ENCODE assay signal across 12 cellular contexts in genomic region chr5:74393943-74394342, GRCh38.
DNase-seq lines count a peak whose midpoint lies in the region; ATAC-seq, FAIRE-seq and TF ChIP-seq lines count a peak whose summit lies in the region.
"Had no signal": no experiment of that assay in that cellular context is flagged by ENCODE, and none has a peak within 500 bp of the region (broad histone marks: within the 10 kb centered on the region; RNA-seq: fewer than 3 reads in every experiment).

No MANE protein-coding gene starts in this region.

- H3K4me3 ChIP-seq in OCI-LY7 (ENCODE audit: low read depth, low read length, poor library complexity, severe bottlenecking) (no peak overlapping the region), trophoblast cell (ENCODE audit: low read depth, low read length) (no peak overlapping the region), heart right ventricle (no peak overlapping the region)
- H3K4me3 ChIP-seq: A549, GM23338 had no signal

- no peaks in the 10 kb centered on the region for H4K20me1 ChIP-seq in OCI-LY7 (ENCODE audit: insufficient read depth, low read length)

- DNase-seq in GM18507 (ENCODE audit: extremely low spot score, insufficient read length, low read depth): no peak
- no peak for DNase-seq in OCI-LY7 (ENCODE audit: low spot score)
- DNase-seq in foreskin keratinocyte: no peak
- no peak for DNase-seq in trophoblast cell
- no peak for DNase-seq in NCI-H1417 (lab: John Stamatoyannopoulos, UW)
- DNase-seq in heart right ventricle: no peak
- DNase-seq: BE2C; CD4-positive, alpha-beta memory T cell; DMS79 had no signal

- no peaks in the 10 kb centered on the region for H3K36me3 ChIP-seq in OCI-LY7 (ENCODE audit: insufficient read depth, low read length)
- H3K36me3 ChIP-seq in trophoblast cell (ENCODE audit: control insufficient read depth in 1 of 2, insufficient read depth in 2 of 2, low read length in 2 of 2): no peaks in the 10 kb centered on the region
- no peaks in the 10 kb centered on the region for H3K36me3 ChIP-seq in heart right ventricle
- H3K36me3 ChIP-seq: BE2C had no signal

- no peak overlapping the region for H3K4ac ChIP-seq in trophoblast cell (ENCODE audit: low read depth, low read length)

- no peak overlapping the region for H4K8ac ChIP-seq in trophoblast cell (ENCODE audit: low read depth, low read length)

- TF ChIP-seq CTCF in OCI-LY7 (conservative IDR thresholded peaks at IDR 0.05; ENCODE audit: low read length) (no peak), foreskin keratinocyte (conservative IDR thresholded peaks at IDR 0.05) (no peak), heart right ventricle (IDR thresholded peaks at IDR 0.05) (no peak)

- CTCF ChIA-PET in OCI-LY7 (lab: Charles Lee; ENCODE audit: unreplicated experiment): no interaction called here

- peak; percentile 70 for FAIRE-seq in GM18507 (lab: Jason Lieb, UNC)
- FAIRE-seq: A549 had no signal

- no peak overlapping the region for H3K27ac ChIP-seq in OCI-LY7 (ENCODE audit: low read depth, low read length, poor library complexity, severe bottlenecking)
- H3K27ac ChIP-seq in foreskin keratinocyte: peak overlapping the region; percentile 93
- no peak overlapping the region for H3K27ac ChIP-seq in trophoblast cell (ENCODE audit: low read depth, low read length)
- H3K27ac ChIP-seq in heart right ventricle: no peak overlapping the region
- H3K27ac ChIP-seq: A549 had no signal

- peak overlapping the region; percentile 41; the same call in 1 of the 2 replicates for H2AFZ ChIP-seq in OCI-LY7 (ENCODE audit: low read length)
- no peak overlapping the region for H2AFZ ChIP-seq in trophoblast cell (ENCODE audit: insufficient read depth, low read length, poor library complexity)
- H2AFZ ChIP-seq: GM23338 had no signal

- no peak overlapping the region for H3K9ac ChIP-seq in trophoblast cell (ENCODE audit: low read length)

- no peak overlapping the region for H3K23ac ChIP-seq in trophoblast cell (ENCODE audit: low read length)

- H2AK5ac ChIP-seq in trophoblast cell (ENCODE audit: low read length): no peak overlapping the region

- no TSS peak for BruUV-seq in OCI-LY7 (replicated peaks; lab: Mats Ljungman, UMichigan)

- peak overlapping the region; percentile 74 for H2BK120ac ChIP-seq in trophoblast cell (ENCODE audit: insufficient read depth, low read length, poor library complexity)

- H3K9me3 ChIP-seq in OCI-LY7 (ENCODE audit: low read length): no peaks in the 10 kb centered on the region
- no peaks in the 10 kb centered on the region for H3K9me3 ChIP-seq in trophoblast cell (ENCODE audit: insufficient read depth, low read depth, low read length)
- H3K9me3 ChIP-seq in heart right ventricle: peaks cover 0 to 4% (median 0%) of the 10 kb centered on the region in 11 donors
- H3K9me3 ChIP-seq: A549, BE2C had no signal

- H4K91ac ChIP-seq in trophoblast cell (ENCODE audit: low read depth, low read length): no peak overlapping the region

- no peak overlapping the region for H4K12ac ChIP-seq in trophoblast cell (ENCODE audit: low read depth, low read length)

- H3K4me1 ChIP-seq in OCI-LY7 (ENCODE audit: insufficient read depth, low read length, poor library complexity, severe bottlenecking) (peaks cover 39% of the 10 kb centered on the region), foreskin keratinocyte (peaks cover 32% of the 10 kb centered on the region), trophoblast cell (ENCODE audit: control insufficient read depth in 1 of 2, insufficient read depth in 2 of 2, low read length in 2 of 2) (peaks cover 20 to 28% of the 10 kb centered on the region in 2 experiments), heart right ventricle (peaks cover 0 to 15% (median 0%) of the 10 kb centered on the region in 9 donors)

- peaks cover 33% of the 10 kb centered on the region for H3K79me1 ChIP-seq in trophoblast cell (ENCODE audit: low read length)

- POLR2A ChIA-PET in OCI-LY7 (lab: Charles Lee): interaction anchor here (0.7 to 2.3 kb wide), 4 partner anchors 9 to 373 kb away, joined by 3 to 5 read pairs (median 4); partner anchors contain the start of genes GFM2 and NSA2

- H3K27me3 ChIP-seq in foreskin keratinocyte: no peaks in the 10 kb centered on the region
- H3K27me3 ChIP-seq in trophoblast cell (ENCODE audit: insufficient read depth, low read length): no peaks in the 10 kb centered on the region
- no peaks in the 10 kb centered on the region for H3K27me3 ChIP-seq in heart right ventricle
- H3K27me3 ChIP-seq: BE2C had no signal

- no peak overlapping the region for H2BK12ac ChIP-seq in trophoblast cell (ENCODE audit: low read length)

- intact Hi-C loops in OCI-LY7 (cut with micrococcal nuclease; ENCODE audit: unreplicated experiment) (no loop called here), heart right ventricle (cut with DNase I) (loop anchor here in 1 of 10 donors (10.0 kb wide), 1 partner anchor 241 kb away; no protein-coding TSS in a partner anchor)

- H2BK5ac ChIP-seq in trophoblast cell (ENCODE audit: low read depth, low read length, poor library complexity): peak overlapping the region; percentile 60

- ATAC-seq in foreskin keratinocyte: no peak
- no peak for ATAC-seq in heart right ventricle
- no peak for ATAC-seq in GM21367 (IDR thresholded peaks at IDR 0.05; ENCODE audit: unreplicated experiment)
- ATAC-seq: A549 had no signal

- H3K79me2 ChIP-seq in OCI-LY7 (ENCODE audit: insufficient read depth, low read depth, low read length): no peaks in the 10 kb centered on the region
- H3K79me2 ChIP-seq in trophoblast cell (ENCODE audit: control insufficient read depth, insufficient read depth, low read length, poor library complexity): peaks cover 2% of the 10 kb centered on the region

- no peak overlapping the region for H3K14ac ChIP-seq in trophoblast cell (ENCODE audit: low read length)

- H3K4me2 ChIP-seq in OCI-LY7 (ENCODE audit: low read length) (no peak overlapping the region), trophoblast cell (ENCODE audit: low read length) (no peak overlapping the region)
- H3K4me2 ChIP-seq: A549, GM23338 had no signal

- no peaks in the 10 kb centered on the region for H3K9me2 ChIP-seq in OCI-LY7 (ENCODE audit: insufficient read depth, low read length)

- WGBS in trophoblast cell (ENCODE audit: extremely low coverage, insufficient coverage, insufficient read length): no CpG with 5 or more reads among the region's 3 CpGs
- 80 to 83% methylated on average over 3 of the region's 3 CpGs for WGBS in heart right ventricle, 2 donors

- H3K18ac ChIP-seq in trophoblast cell (ENCODE audit: low read length): no peak overlapping the region
